Comparison of ENCODE assay signal across 13 cellular contexts in the genomic region with DNA sequence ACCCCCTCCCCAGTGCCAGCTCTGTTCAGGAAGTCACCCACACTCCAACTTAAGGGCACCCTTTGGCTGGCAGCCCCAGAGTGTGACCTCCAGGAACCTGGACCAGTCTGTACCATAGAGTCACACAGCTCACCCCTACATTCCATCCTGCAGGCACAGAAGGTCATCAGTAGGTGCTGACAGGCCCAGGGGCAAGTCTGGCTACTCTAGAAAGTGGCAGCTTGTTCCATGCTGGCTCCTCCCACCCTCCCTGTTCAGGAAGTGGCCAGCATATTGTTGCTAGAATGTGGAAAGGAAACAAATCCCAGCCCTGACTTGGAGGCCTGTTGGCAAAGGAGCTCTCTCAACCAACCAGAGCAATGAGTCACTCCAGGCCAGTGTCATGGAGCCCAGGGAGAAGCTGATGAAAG. TPM values are rescaled to one million over a fixed set of nuclear protein-coding genes. Genes with fewer than 3 reads are reported as not detected.
DNase-seq lines count a peak whose midpoint lies in the region; ATAC-seq, FAIRE-seq and TF ChIP-seq lines count a peak whose summit lies in the region.
"Had no signal": no experiment of that assay in that cellular context is flagged by ENCODE, and none has a peak within 500 bp of the region (broad histone marks: within the 10 kb centered on the region; RNA-seq: fewer than 3 reads in every experiment).

No MANE protein-coding gene starts in this region.

- TF ChIP-seq CTCF in PC-3 (conservative IDR thresholded peaks at IDR 0.05; ENCODE audit: low read depth, low read length) (no peak), epithelial cell of esophagus (IDR thresholded peaks at IDR 0.05; ENCODE audit: insufficient read depth, low read depth, low read length, missing control alignments) (no peak), prostate gland (IDR thresholded peaks at IDR 0.05) (no peak)

- FAIRE-seq in frontal cortex (lab: Jason Lieb, UNC) = no peak
- FAIRE-seq: H1 had no signal

- DNase-seq in GM04504 (ENCODE audit: low read depth) (peak; percentile 65), PC-3 (peak; percentile 52), epithelial cell of esophagus (ENCODE audit: low read depth) (peak; percentile 84), prostate gland (ENCODE audit: low spot score) (no peak), pons (ENCODE audit: low spot score) (no peak), iPS-NIHi7 (ENCODE audit: extremely low spot score) (no peak), frontal cortex (ENCODE audit: low spot score in 2 of 2) (no peak)
- DNase-seq: activated CD4-positive, alpha-beta T cell treated with anti-CD3 and anti-CD28 coated beads for 36 hours; aorta; NCI-H748 treated with DMSO at 0.1 percent for 48 hours; posterior cingulate gyrus had no signal

- POLR2A ChIA-PET in PC-3 (lab: Charles Lee; ENCODE audit: unreplicated experiment) = no interaction called here

- no peak overlapping the region for H3K4me2 ChIP-seq in PC-3 (ENCODE audit: low read length)

- no peaks in the 10 kb centered on the region for H3F3A ChIP-seq in PC-3 (ENCODE audit: low read length, unreplicated experiment)

- H3K9ac ChIP-seq in PC-3 (ENCODE audit: low read length) = no peak overlapping the region

- peaks cover 10% of the 10 kb centered on the region; the same call in 1 of the 2 replicates for H4K20me1 ChIP-seq in PC-3 (ENCODE audit: low read length)

- CTCF ChIA-PET in PC-3 (lab: Charles Lee) = interaction anchor here (0.6 kb wide), 1 partner anchor 10 kb away, joined by 4 read pairs; no protein-coding TSS in a partner anchor

- peaks cover 18% of the 10 kb centered on the region for H3K79me2 ChIP-seq in PC-3 (ENCODE audit: low read length)

- TF ChIP-seq POLR2A in prostate gland (IDR thresholded peaks at IDR 0.05) = no peak

- ATAC-seq in PC-3 (no peak), GM18870 (IDR thresholded peaks at IDR 0.05; ENCODE audit: unreplicated experiment) (no peak)
- ATAC-seq: activated CD4-positive, alpha-beta T cell treated with anti-CD3 and anti-CD28 coated beads for 36 hours had no signal

- H3K36me3 ChIP-seq in PC-3 (ENCODE audit: low read depth, low read length) (no peaks in the 10 kb centered on the region), prostate gland (no peaks in the 10 kb centered on the region)

- no peak overlapping the region for H3K4me3 ChIP-seq in PC-3 (ENCODE audit: low read length)
- H3K4me3 ChIP-seq in epithelial cell of esophagus (ENCODE audit: low read length) = no peak overlapping the region
- no peak overlapping the region for H3K4me3 ChIP-seq in prostate gland

- H3K27ac ChIP-seq in PC-3 (ENCODE audit: low read length) = no peak overlapping the region
- H3K27ac ChIP-seq in prostate gland = peak overlapping the region; percentile 41 to 95

- H3K27me3 ChIP-seq in PC-3 (ENCODE audit: low read length) (no peaks in the 10 kb centered on the region), prostate gland (replicated peaks; ENCODE audit: insufficient read depth) (no peaks in the 10 kb centered on the region)

- BruUV-seq in PC-3 (replicated peaks; lab: Mats Ljungman, UMichigan) = no TSS peak

- H3K4me1 ChIP-seq in PC-3 (ENCODE audit: insufficient read depth, low read length) (peaks cover 6% of the 10 kb centered on the region; the same call in 1 of the 2 replicates), prostate gland (replicated peaks) (no peaks in the 10 kb centered on the region)

- intact Hi-C loops in PC-3 (cut with micrococcal nuclease) (no loop called here), prostate gland (cut with DNase I) (no loop called here)

- H2AFZ ChIP-seq in PC-3 (ENCODE audit: low read length) = 0 out of 2 replicates have a peak overlapping the region, but pooled peaks have one; percentile 26

- H3K9me2 ChIP-seq in PC-3 (replicated peaks; ENCODE audit: low read length) = no peaks in the 10 kb centered on the region

- H3K9me3 ChIP-seq in PC-3 (ENCODE audit: low read length) (no peaks in the 10 kb centered on the region), prostate gland (no peaks in the 10 kb centered on the region)

RNA-seq across cellular contexts. Expression of a gene that starts 3.2 kb away (rescaled TPM):
- 60.0 and 61.7 TPM in 2 replicates for total RNA-seq in PC-3 (2014; rRNA removed)
- 100 to 1,000 TPM; 131 to 434 TPM for total RNA-seq in prostate gland
- total RNA-seq in frontal cortex = 268 TPM

RNA-seq across cellular contexts. Expression of a gene that starts 12.5 kb away (rescaled TPM):
- total RNA-seq in PC-3 (2014; rRNA removed) (not detected in 2 replicates), prostate gland (1,000 to 10,000 TPM; 1,381 to 2,749 TPM), frontal cortex (not detected)
- total RNA-seq: activated CD4-positive, alpha-beta T cell treated with anti-CD3 and anti-CD28 coated beads for 36 hours; aorta; H1 had no signal

Comparison
In these comparisons a context has a peak if more than half of its experiments do, and no peak if none do; other contexts are left out.
1. DNase-seq: peak in GM04504 (single experiment), PC-3 (single experiment) and epithelial cell of esophagus (single experiment); none in prostate gland (single experiment), pons (single experiment), iPS-NIHi7 (single experiment) and frontal cortex (0 of 2).
2. RNA of a gene that starts 12.5 kb away (total RNA-seq): 1,381 to 2,749 TPM in prostate gland; not detected in PC-3 and not detected in frontal cortex (single experiment); every median in the first group is over 1,000 times any median in the second.